8 cellular contexts compared by ENCODE assay signal in the genomic region with DNA sequence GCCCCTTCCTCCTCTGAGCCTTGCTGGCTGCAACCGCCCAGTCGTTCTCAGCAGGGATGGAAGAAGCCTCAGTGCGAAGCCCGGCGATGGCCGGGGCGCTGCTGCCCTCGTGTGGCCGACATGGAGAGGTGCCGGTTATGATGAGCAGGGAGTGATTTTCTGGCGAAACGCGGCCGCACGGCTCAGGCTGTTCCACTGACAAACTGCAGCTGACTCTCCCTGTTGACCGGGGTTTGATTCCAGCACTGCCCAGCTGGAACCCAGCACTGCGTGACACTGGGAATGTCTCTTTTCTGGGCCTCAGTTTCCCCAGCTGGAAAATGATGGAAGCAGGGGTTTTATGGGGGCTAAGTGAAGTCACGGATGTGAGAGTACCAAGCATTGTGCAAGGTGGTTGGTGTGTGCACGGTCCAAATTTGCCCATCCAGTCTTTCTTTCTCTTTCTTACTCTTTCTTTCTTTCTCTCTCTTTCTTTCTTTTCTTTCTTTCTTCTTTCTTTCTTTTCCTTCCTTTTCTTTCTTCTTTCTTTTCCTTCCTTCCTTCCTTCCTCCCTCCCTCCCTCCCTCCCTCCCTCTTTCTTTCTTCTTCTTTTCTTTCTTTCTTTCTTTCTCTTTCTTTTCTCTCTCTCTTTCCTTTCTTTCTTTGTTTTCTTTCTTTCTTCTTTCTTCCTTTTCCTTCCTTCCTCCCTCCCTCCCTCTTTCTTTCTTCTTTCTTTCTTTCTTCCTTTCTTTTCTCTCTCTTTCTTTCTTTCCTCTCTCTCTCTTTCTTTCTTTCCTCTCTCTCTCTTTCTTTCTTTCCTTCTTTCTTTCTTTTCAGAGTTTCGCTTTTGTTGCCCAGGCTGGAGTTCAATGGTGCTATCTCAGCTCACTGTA. TPM values are rescaled to one million over a fixed set of nuclear protein-coding genes. Genes with fewer than 3 reads are reported as not detected.
DNase-seq lines count a peak whose midpoint lies in the region; ATAC-seq and TF ChIP-seq lines count a peak whose summit lies in the region.

No MANE protein-coding gene starts in this region.

- TF ChIP-seq POLR2A in testis (IDR thresholded peaks at IDR 0.05) = no peak

- ATAC-seq in omental fat pad (ENCODE audit: low FRiP score) (peak; percentile 83), HG03442 (IDR thresholded peaks at IDR 0.05; ENCODE audit: unreplicated experiment) (no peak)

- H3K27me3 ChIP-seq in SJSA1 (replicated peaks) (peaks cover 24% of the 10 kb centered on the region), testis (no peaks in the 10 kb centered on the region)

- peaks cover 3% of the 10 kb centered on the region; the same call in 1 of the 2 replicates for H3K9me3 ChIP-seq in SJSA1 (replicated peaks)
- H3K9me3 ChIP-seq in testis = no peaks in the 10 kb centered on the region

- H3K4me1 ChIP-seq in SJSA1 (replicated peaks) (no peaks in the 10 kb centered on the region), testis (peaks cover 8% of the 10 kb centered on the region)

- DNase-seq in GM10248 (ENCODE audit: extremely low spot score) (peak; percentile 89), LHCN-M2 (ENCODE audit: low read depth) (peak; percentile 58), SJSA1 (ENCODE audit: low read depth in 1 of 2, low spot score in 2 of 2) (peak; percentile 48 to 73), activated gamma-delta T cell (lab: John Stamatoyannopoulos, UW) (peak; percentile 50), foreskin melanocyte (peak; percentile 45), omental fat pad (ENCODE audit: low spot score) (no peak), testis (peak; percentile 89)

- H3K27ac ChIP-seq in SJSA1 = no peak overlapping the region
- no peak overlapping the region for H3K27ac ChIP-seq in testis

- POLR2A ChIA-PET in GM10248 (lab: Yijun Ruan, JAX) = no interaction called here

- no peak overlapping the region for H3K4me3 ChIP-seq in SJSA1
- peak overlapping the region in 1 of 2 donors; percentile 1 for H3K4me3 ChIP-seq in testis

- CTCF ChIA-PET in GM10248 (lab: Yijun Ruan, JAX) = interaction anchor here (0.9 to 6.5 kb wide), 5 partner anchors 28 to 329 kb away, joined by 3 to 50 read pairs (median 6); no protein-coding TSS in a partner anchor

- intact Hi-C loops in testis (cut with DNase I; ENCODE audit: low total_unique reads) = loop anchor here (10.0 kb wide), 2 partner anchors 111 to 151 kb away; no protein-coding TSS in a partner anchor

- TF ChIP-seq CTCF in GM10248 (IDR thresholded peaks at IDR 0.05; ENCODE audit: control extremely low read depth, extremely low read depth, low read depth, missing control alignments) = peak; percentile 94
- TF ChIP-seq CTCF in omental fat pad (IDR thresholded peaks at IDR 0.05) = peak in 1 of 3 donors; percentile 70
- peak; percentile 84 to 95 (median 85) for TF ChIP-seq CTCF in testis (IDR thresholded peaks at IDR 0.05)

- no peaks in the 10 kb centered on the region for H3K36me3 ChIP-seq in SJSA1
- no peaks in the 10 kb centered on the region for H3K36me3 ChIP-seq in testis (ENCODE audit: low read depth, missing control alignments)

- 7 to 12% methylated on average over 10 to 19 of the region's 20 CpGs for WGBS in testis, 2 donors

RNA-seq across cellular contexts. Expression of a gene that starts 25.8 kb away (rescaled TPM):
- not detected in 2 replicates for total RNA-seq in LHCN-M2 (2014; rRNA removed)
- polyA plus RNA-seq in LHCN-M2 (2012) = not detected
- total RNA-seq in SJSA1 (2014; rRNA removed; shearing (Covaris generic)) = not detected in 2 replicates
- total RNA-seq in omental fat pad = not detected
- total RNA-seq in testis = 1 to 10 TPM; 4.1 to 5.9 TPM
- polyA plus RNA-seq in testis (ENCODE audit: insufficient read depth, low read depth, low replicate concordance) = 1.3 TPM

RNA-seq across cellular contexts. Expression of a gene that starts 42.8 kb away (rescaled TPM):
- total RNA-seq in LHCN-M2 (2014; rRNA removed) (not detected in 2 replicates), omental fat pad (1 to 10 TPM in 2 of 4 donors, under 1 TPM in 2; 0.28 to 3.7 (median 1.7) TPM), testis (10 to 100 TPM; 23.5 to 28.9 TPM)
- polyA plus RNA-seq in LHCN-M2 (2012) = 0.26 TPM
- not detected in 2 replicates for total RNA-seq in SJSA1 (2014; rRNA removed; shearing (Covaris generic))
- polyA plus RNA-seq in testis (ENCODE audit: insufficient read depth, low read depth, low replicate concordance) = 11.0 TPM

Comparison
In these comparisons a context has a peak if more than half of its experiments do, and no peak if none do; other contexts are left out.
1. RNA of a gene that starts 42.8 kb away (total RNA-seq): 23.5 to 28.9 TPM in testis; 0.28 to 3.7 TPM in omental fat pad, not detected in LHCN-M2 and not detected in SJSA1; every median in the first group is over 4 times any median in the second.